In genomic region chr2:27003857-27004256, GRCh38 we compare ENCODE assay signal across 1 cellular context.
TF ChIP-seq lines count a peak whose summit lies in the region.

No MANE protein-coding gene starts in this region.

TF ChIP-seq in HEK293T, 16 proteins besides CTCF, POLR2A, EP300 and RAD21:
- TF ChIP-seq L3MBTL2 (conservative IDR thresholded peaks at IDR 0.05) (no peak), LEF1 (IDR thresholded peaks at IDR 0.05; ENCODE audit: borderline replicate concordance) (no peak), TARDBP (IDR thresholded peaks at IDR 0.05) (no peak), SP1 (IDR thresholded peaks at IDR 0.05) (no peak), SUZ12 (IDR thresholded peaks at IDR 0.05) (no peak), ELF4 (IDR thresholded peaks at IDR 0.05) (no peak), HDGF (IDR thresholded peaks at IDR 0.05; ENCODE audit: borderline replicate concordance) (no peak), CTBP1 (IDR thresholded peaks at IDR 0.05; ENCODE audit: borderline replicate concordance) (no peak), FOXA1 (IDR thresholded peaks at IDR 0.05) (no peak), ZNF384 (IDR thresholded peaks at IDR 0.05) (no peak), FOXM1 (IDR thresholded peaks at IDR 0.05; ENCODE audit: borderline replicate concordance) (no peak), NFRKB (IDR thresholded peaks at IDR 0.05) (no peak), BHLHE40 (IDR thresholded peaks at IDR 0.05; ENCODE audit: borderline replicate concordance) (no peak), FOXK2 (IDR thresholded peaks at IDR 0.05) (no peak)
